ENCODE assay signal across 22 cellular contexts in the genomic region with DNA sequence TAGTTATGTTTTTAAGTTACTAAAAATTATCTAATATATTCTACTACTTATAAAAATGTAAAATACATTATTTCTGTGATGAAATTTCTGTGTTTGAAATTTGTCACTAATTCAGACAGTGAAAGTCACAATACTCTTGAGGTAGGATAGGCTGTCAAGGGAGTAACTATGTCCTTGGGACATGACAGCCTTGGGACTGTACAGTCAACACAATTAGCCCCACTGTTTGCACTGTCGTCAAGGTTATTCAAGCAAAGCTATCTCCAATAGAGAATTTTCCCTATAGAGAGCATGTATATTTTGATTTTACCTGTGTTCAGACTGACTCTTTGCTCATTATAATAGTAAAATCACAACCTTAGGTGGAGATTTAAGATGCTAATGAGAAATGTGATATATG.
A peak's percentile ranks its signal among the peaks of the same experiment; 100 is the strongest.
DNase-seq lines count a peak whose midpoint lies in the region; ATAC-seq, FAIRE-seq and TF ChIP-seq lines count a peak whose summit lies in the region.
"Had no signal": no experiment of that assay in that cellular context is flagged by ENCODE, and none has a peak within 500 bp of the region (broad histone marks: within the 10 kb centered on the region; RNA-seq: fewer than 3 reads in every experiment).

No MANE protein-coding gene starts in this region.

- TF ChIP-seq POLR2A in HepG2 (IDR thresholded peaks at IDR 0.05; ENCODE audit: insufficient read depth in 1 of 2, low read depth in 2 of 2, low read length in 2 of 2), result no peak
- no peak for TF ChIP-seq POLR2A in right lobe of liver (IDR thresholded peaks at IDR 0.05)
- no peak for TF ChIP-seq POLR2A in GM18505 (IDR thresholded peaks at IDR 0.05; ENCODE audit: borderline replicate concordance, extremely low read depth, insufficient read depth, insufficient read length)

- peaks cover 4% of the 10 kb centered on the region for H3K27me3 Mint-ChIP-seq in GM23338 (ENCODE audit: insufficient read depth, low read depth, poor library complexity)
- H3K27me3 Mint-ChIP-seq: B cell; CD4-positive, alpha-beta T cell had no signal

- H3K4me1 ChIP-seq in HepG2 (ENCODE audit: insufficient read depth, low read length) (peaks cover 4% of the 10 kb centered on the region; the same call in 1 of the 2 replicates), right lobe of liver (no peaks in the 10 kb centered on the region), GM23338 (ENCODE audit: insufficient read depth) (no peaks in the 10 kb centered on the region), psoas muscle (no peaks in the 10 kb centered on the region)
- H3K4me1 ChIP-seq: A549; BLaER1 treated with 17β-estradiol and CSF1 and Interleukin-3, amounts not matched to agents 10 nM and 100 nM; Caco-2 had no signal

- no peaks in the 10 kb centered on the region for H3K36me3 ChIP-seq in HepG2 (replicated peaks in 1 of 2; ENCODE audit: control insufficient read depth in 1 of 2, insufficient read depth in 2 of 2, low read length in 2 of 2)
- H3K36me3 ChIP-seq in right lobe of liver, result no peaks in the 10 kb centered on the region
- H3K36me3 ChIP-seq in GM23338 (ENCODE audit: insufficient read depth), result no peaks in the 10 kb centered on the region
- no peaks in the 10 kb centered on the region for H3K36me3 ChIP-seq in SU-DHL-6 (ENCODE audit: low read length)
- H3K36me3 ChIP-seq in psoas muscle (ENCODE audit: insufficient read depth in 1 of 2, low read depth in 1 of 2), result no peaks in the 10 kb centered on the region
- H3K36me3 ChIP-seq: BLaER1 treated with 17β-estradiol and CSF1 and Interleukin-3, amounts not matched to agents 10 nM and 100 nM had no signal

- DNase-seq in HepG2 (ENCODE audit: low spot score) (peak; percentile 48), right lobe of liver (no peak), GM23338 (ENCODE audit: low spot score) (no peak), psoas muscle (no peak)
- DNase-seq: 8988T; AML-193; Caco-2; Calu3; CD4-positive, alpha-beta T cell; CD8-positive, alpha-beta T cell; DMS79 treated with DMSO at 0.1 percent for 48 hours; GF-D8 had no signal

- H2AFZ ChIP-seq in HepG2 (ENCODE audit: low read length), result no peak overlapping the region
- peak overlapping the region; percentile 15; the same call in 1 of the 2 replicates for H2AFZ ChIP-seq in GM23338
- H2AFZ ChIP-seq in SU-DHL-6 (ENCODE audit: low read depth, low read length, severe bottlenecking), result peak overlapping the region; percentile 60

- no peak overlapping the region for H3K27ac ChIP-seq in HepG2 (ENCODE audit: extremely low read length, insufficient read depth, low read length)
- H3K27ac ChIP-seq in right lobe of liver, result no peak overlapping the region
- H3K27ac ChIP-seq in GM23338 (ENCODE audit: low read depth), result no peak overlapping the region
- H3K27ac ChIP-seq in SU-DHL-6 (ENCODE audit: low read depth, low read length), result no peak overlapping the region
- no peak overlapping the region for H3K27ac ChIP-seq in psoas muscle
- H3K27ac ChIP-seq: A549; BLaER1 treated with 17β-estradiol and CSF1 and Interleukin-3, amounts not matched to agents 10 nM and 100 nM; C4-2B had no signal

- 0% methylated on average over 1 of the region's 1 CpG for WGBS in HepG2 (ENCODE audit: low lambda C conversion rate)
- 29% methylated on average over 1 of the region's 1 CpG for WGBS in right lobe of liver (ENCODE audit: insufficient coverage, low coverage, low lambda C conversion rate, missing lambda C conversion rate)
- WGBS in psoas muscle, 3 donors, result 81 to 94% (median 85%) methylated on average over 1 of the region's 1 CpG

- H3K27me3 ChIP-seq in HepG2 (ENCODE audit: control insufficient read depth in 1 of 2, insufficient read depth in 2 of 2, low read length in 2 of 2) (no peaks in the 10 kb centered on the region; a peak in 1 of 5 replicates), right lobe of liver (no peaks in the 10 kb centered on the region), GM23338 (ENCODE audit: insufficient read depth) (no peaks in the 10 kb centered on the region), SU-DHL-6 (ENCODE audit: low read length) (no peaks in the 10 kb centered on the region), psoas muscle (ENCODE audit: insufficient read depth in 3 of 3, low read length in 2 of 3) (no peaks in the 10 kb centered on the region)
- H3K27me3 ChIP-seq: BLaER1 treated with 17β-estradiol and CSF1 and Interleukin-3, amounts not matched to agents 10 nM and 100 nM had no signal

- H3K79me2 ChIP-seq in HepG2 (ENCODE audit: insufficient read depth, low read length) (no peaks in the 10 kb centered on the region), GM23338 (replicated peaks; ENCODE audit: insufficient read depth) (no peaks in the 10 kb centered on the region), SU-DHL-6 (ENCODE audit: insufficient read depth, low read length) (no peaks in the 10 kb centered on the region)

- no peak overlapping the region for H3K27ac Mint-ChIP-seq in GM23338
- H3K27ac Mint-ChIP-seq: B cell; CD4-positive, alpha-beta T cell; CD8-positive, alpha-beta T cell had no signal

- H3K36me3 Mint-ChIP-seq in GM23338 (ENCODE audit: low read depth), result no peaks in the 10 kb centered on the region
- H3K36me3 Mint-ChIP-seq: CD8-positive, alpha-beta T cell had no signal

- BruUV-seq in HepG2 (replicated peaks; lab: Mats Ljungman, UMichigan), result no TSS peak

- no peak for TF ChIP-seq RAD21 in HepG2 (CRISPR knock-in tag; IDR thresholded peaks at IDR 0.05)

- no peaks in the 10 kb centered on the region for H4K20me1 ChIP-seq in HepG2 (ENCODE audit: insufficient read depth, low read length)
- H4K20me1 ChIP-seq in GM23338 (replicated peaks; ENCODE audit: insufficient read depth), result no peaks in the 10 kb centered on the region
- no peaks in the 10 kb centered on the region for H4K20me1 ChIP-seq in SU-DHL-6 (ENCODE audit: low read depth, low read length)
- H4K20me1 ChIP-seq: BLaER1 treated with 17β-estradiol and CSF1 and Interleukin-3, amounts not matched to agents 10 nM and 100 nM had no signal

- TF ChIP-seq CTCF in HepG2 (CRISPR knock-in tag; IDR thresholded peaks at IDR 0.05) (no peak), right lobe of liver (IDR thresholded peaks at IDR 0.05) (no peak), GM23338 (conservative IDR thresholded peaks at IDR 0.05; ENCODE audit: low read depth in 2 of 2) (no peak), SU-DHL-6 (IDR thresholded peaks at IDR 0.05; ENCODE audit: insufficient read depth, low read length, poor library complexity, severe bottlenecking) (no peak), psoas muscle (IDR thresholded peaks at IDR 0.05) (no peak)

- no peak for FAIRE-seq in HepG2 (lab: Jason Lieb, UNC)
- FAIRE-seq: A549, D721Med, G401.6, GM12891, GM18507 had no signal

- peaks cover 3% of the 10 kb centered on the region; the same call in 1 of the 3 replicates for H3K4me1 Mint-ChIP-seq in GM23338
- H3K4me1 Mint-ChIP-seq: B cell had no signal

- H3K4me2 ChIP-seq in HepG2 (ENCODE audit: low read depth, low read length) (no peak overlapping the region), GM23338 (no peak overlapping the region), SU-DHL-6 (ENCODE audit: low read depth, low read length, poor library complexity, severe bottlenecking) (no peak overlapping the region)
- H3K4me2 ChIP-seq: A549; BLaER1 treated with 17β-estradiol and CSF1 and Interleukin-3, amounts not matched to agents 10 nM and 100 nM had no signal

- H3K9me3 Mint-ChIP-seq in GM23338, result no peaks in the 10 kb centered on the region

- in situ Hi-C loops in HepG2 (cut with HindIII; ENCODE audit: extremely low pct_ligation_motif_present, low pct_unique_long_range_greater_than_20kb), result no loop called here

- ATAC-seq in HepG2 (peak; percentile 99), right lobe of liver (no peak), GM23338 (no peak), GM18505 (IDR thresholded peaks at IDR 0.05; ENCODE audit: unreplicated experiment) (no peak), psoas muscle (no peak)
- ATAC-seq: A549; CD8-positive, alpha-beta T cell had no signal

- H3K9me2 ChIP-seq in GM23338 (ENCODE audit: insufficient read depth) (no peaks in the 10 kb centered on the region), SU-DHL-6 (replicated peaks; ENCODE audit: insufficient read depth, low read length) (no peaks in the 10 kb centered on the region)

- H3K9ac ChIP-seq in HepG2 (ENCODE audit: insufficient read depth, low read depth, low read length) (no peak overlapping the region), SU-DHL-6 (ENCODE audit: low read length) (no peak overlapping the region)
- H3K9ac ChIP-seq: BLaER1 treated with 17β-estradiol and CSF1 and Interleukin-3, amounts not matched to agents 10 nM and 100 nM had no signal

- H3K9me3 ChIP-seq in HepG2 (ENCODE audit: low read length), result no peaks in the 10 kb centered on the region
- no peaks in the 10 kb centered on the region for H3K9me3 ChIP-seq in right lobe of liver
- peaks cover 3% of the 10 kb centered on the region; the same call in 1 of the 2 replicates for H3K9me3 ChIP-seq in SU-DHL-6 (ENCODE audit: insufficient read depth, low read length)
- H3K9me3 ChIP-seq in psoas muscle, result no peaks in the 10 kb centered on the region
- H3K9me3 ChIP-seq: A549; BLaER1 treated with 17β-estradiol and CSF1 and Interleukin-3, amounts not matched to agents 10 nM and 100 nM; Caco-2 had no signal

- TF ChIP-seq EP300 in HepG2 (IDR thresholded peaks at IDR 0.05; ENCODE audit: low read depth in 2 of 2, low read length in 2 of 2) (no peak), HepG2 (CRISPR knock-in tag; IDR thresholded peaks at IDR 0.05; ENCODE audit: borderline replicate concordance) (no peak)

- intact Hi-C loops in HepG2 (cut with micrococcal nuclease; ENCODE audit: unreplicated experiment), result no loop called here
- intact Hi-C loops in right lobe of liver (cut with DNase I), result no loop called here
- intact Hi-C loops in psoas muscle (cut with DNase I), result no loop called here

- no peak overlapping the region for H3K4me3 Mint-ChIP-seq in GM23338
- H3K4me3 Mint-ChIP-seq: B cell; CD4-positive, alpha-beta T cell; CD8-positive, alpha-beta T cell had no signal

- CTCF ChIA-PET in HepG2 (lab: Yijun Ruan, JAX; ENCODE audit: low intra/inter-chr PET ratio, low total read pairs), result no interaction called here

- H3F3A ChIP-seq in GM23338 (replicated peaks; ENCODE audit: low read depth) (no peaks in the 10 kb centered on the region), SU-DHL-6 (ENCODE audit: insufficient read depth) (no peaks in the 10 kb centered on the region)

- POLR2A ChIA-PET in HepG2 (lab: Yijun Ruan, JAX), result no interaction called here

- H3K4me3 ChIP-seq in HepG2 (replicated peaks in 1 of 3; ENCODE audit: insufficient read depth in 1 of 3, low read depth in 2 of 3, low read length in 3 of 3), result no peak overlapping the region
- no peak overlapping the region for H3K4me3 ChIP-seq in right lobe of liver
- H3K4me3 ChIP-seq in GM23338, result no peak overlapping the region
- H3K4me3 ChIP-seq in SU-DHL-6 (ENCODE audit: insufficient read depth, low read length, poor library complexity, severe bottlenecking), result no peak overlapping the region
- H3K4me3 ChIP-seq in psoas muscle, result no peak overlapping the region
- H3K4me3 ChIP-seq: A549; BLaER1 treated with 17β-estradiol and CSF1 and Interleukin-3, amounts not matched to agents 10 nM and 100 nM had no signal

TF ChIP-seq in GM23338, 12 proteins besides CTCF, POLR2A, EP300 and RAD21 (continues in another document):
- TF ChIP-seq ZNF331 (CRISPR knock-in tag; IDR thresholded peaks at IDR 0.05; ENCODE audit: low read depth) (no peak), ZNF114 (CRISPR knock-in tag; IDR thresholded peaks at IDR 0.05) (no peak), NANOG (IDR thresholded peaks at IDR 0.05; ENCODE audit: borderline replicate concordance) (no peak), EZH2 (IDR thresholded peaks at IDR 0.05; ENCODE audit: low read depth, unreplicated experiment) (no peak), JUNB (IDR thresholded peaks at IDR 0.05; ENCODE audit: unreplicated experiment) (no peak)
